Comparison of ENCODE assay signal across 7 cellular contexts in genomic region chr19:8444677-8445487, GRCh38. TPM values are rescaled to one million over a fixed set of nuclear protein-coding genes. Genes with fewer than 3 reads are reported as not detected.
A peak's percentile ranks its signal among the peaks of the same experiment; 100 is the strongest.
DNase-seq lines count a peak whose midpoint lies in the region; ATAC-seq, FAIRE-seq and TF ChIP-seq lines count a peak whose summit lies in the region.

Gene HNRNPM, plus strand, starts transcription at chr19:8444975. Its CDS starts 24 bp downstream, at chr19:8444999.

- TF ChIP-seq CTCF in hepatocyte (IDR thresholded peaks at IDR 0.05; ENCODE audit: poor library complexity): no peak

- H3K9me3 ChIP-seq in hepatocyte (ENCODE audit: low read depth): no peaks in the 10 kb centered on the region

- FAIRE-seq in GM18507 (lab: Jason Lieb, UNC): peak; percentile 99

- H3K27ac ChIP-seq in hepatocyte: peak within 1 kb of the TSS; percentile 95

- H3K9me2 ChIP-seq in hepatocyte (replicated peaks; ENCODE audit: insufficient read depth): no peaks in the 10 kb centered on the region

- WGBS in hepatocyte (ENCODE audit: low lambda C conversion rate, missing lambda C conversion rate): under 1% methylated on average over 87 of the region's 93 CpGs

- DNase-seq in GM18507 (ENCODE audit: extremely low spot score, insufficient read length, low read depth) (peak; percentile 99), NCI-H2029 treated with DMSO at 0.1 percent for 48 hours (lab: John Stamatoyannopoulos, UW) (peak; percentile 92), T-helper 9 cell (peak; percentile 100), astrocyte of the hippocampus (ENCODE audit: low read depth, low spot score) (peak; percentile 100), hepatocyte (ENCODE audit: low spot score) (peak; percentile 99), renal cortical epithelial cell (ENCODE audit: low read depth) (peak; percentile 88)

- H3K4me2 ChIP-seq in hepatocyte: peak within 1 kb of the TSS; percentile 88

- ATAC-seq in HG02981 (IDR thresholded peaks at IDR 0.05; ENCODE audit: unreplicated experiment): peak; percentile 87

- H2AFZ ChIP-seq in hepatocyte: peak within 1 kb of the TSS; percentile 98

- no peaks in the 10 kb centered on the region for H3K36me3 ChIP-seq in hepatocyte (replicated peaks; ENCODE audit: insufficient read depth, low read depth)

- H3K4me1 ChIP-seq in hepatocyte (ENCODE audit: insufficient read depth): peaks cover 33% of the 10 kb centered on the region

- peaks cover 48% of the 10 kb centered on the region for H3K79me2 ChIP-seq in hepatocyte

- peaks cover 46% of the 10 kb centered on the region for H4K20me1 ChIP-seq in hepatocyte (ENCODE audit: insufficient read depth, poor library complexity, severe bottlenecking)

- no peaks in the 10 kb centered on the region for H3K27me3 ChIP-seq in hepatocyte

- H3K4me3 ChIP-seq in hepatocyte: peak within 1 kb of the TSS; percentile 89

RNA-seq across cellular contexts. Expression of gene HNRNPM, which starts in this region (rescaled TPM):
- 64.7 and 69.3 TPM in 2 replicates for total RNA-seq in hepatocyte
- polyA plus RNA-seq in hepatocyte: 159 and 161 TPM in 2 replicates
- total RNA-seq in renal cortical epithelial cell: 35.8 and 98.8 TPM in 2 replicates

Comparison
In these comparisons a context has a peak if more than half of its experiments do, and no peak if none do; other contexts are left out.
1. Peak in every context shown above with its lines: DNase-seq, ATAC-seq, H3K4me3 ChIP-seq and H3K27ac ChIP-seq.